Comparison of ENCODE assay signal across 31 cellular contexts in genomic region chr5:2892601-2893000, GRCh38.
"Had no signal": no experiment of that assay in that cellular context is flagged by ENCODE, and none has a peak within 500 bp of the region (broad histone marks: within the 10 kb centered on the region; RNA-seq: fewer than 3 reads in every experiment).

No MANE protein-coding gene starts in this region.

- H3K4me1 Mint-ChIP-seq: activated naive CD4-positive, alpha-beta T cell treated with anti-CD3 and anti-CD28 coated beads, Interleukin-2, amount 10 ng/mL, durations not matched to agents 7 days and 5 days; activated naive CD8-positive, alpha-beta T cell treated with anti-CD3 and anti-CD28 coated beads, Interleukin-2, amount 50 U/mL, for 24 hours; brain; WTC11 had no signal

- H3K4me3 Mint-ChIP-seq: activated CD4-positive, alpha-beta memory T cell treated with anti-CD3 and anti-CD28 coated beads for 36 hours; activated naive CD4-positive, alpha-beta T cell treated with anti-CD3 and anti-CD28 coated beads, Interleukin-2, amount 10 ng/mL, durations not matched to agents 7 days and 5 days; activated naive CD8-positive, alpha-beta T cell; activated naive CD8-positive, alpha-beta T cell treated with anti-CD3 and anti-CD28 coated beads, Interleukin-2, amount 50 U/mL, for 24 hours; brain; T-helper 1 cell treated with Interleukin-12 subunit alpha and Interleukin-12 subunit beta and Interleukin-4 antibody, amounts not matched to agents 30 μg/mL and 1 μg/mL, for 36 hours; T-helper 2 cell treated with Interferon-gamma antibody and Interleukin-4, amounts not matched to agents 5 μg/mL and 100 μg/mL, for 36 hours; WTC11 had no signal

- H3K27me3 Mint-ChIP-seq: activated CD4-positive, alpha-beta memory T cell treated with anti-CD3 and anti-CD28 coated beads for 36 hours; activated naive CD4-positive, alpha-beta T cell treated with anti-CD3 and anti-CD28 coated beads, Interleukin-2, amount 10 ng/mL, durations not matched to agents 7 days and 5 days; activated naive CD8-positive, alpha-beta T cell; activated naive CD8-positive, alpha-beta T cell treated with anti-CD3 and anti-CD28 coated beads, Interleukin-2, amount 50 U/mL, for 24 hours had no signal

- H3K27me3 ChIP-seq: MG63, SJCRH30 had no signal

- H3K9me3 ChIP-seq: MG63, SJCRH30 had no signal

- H3K36me3 ChIP-seq: MG63, SJCRH30 had no signal

- DNase-seq: activated CD4-positive, alpha-beta memory T cell treated with anti-CD3 and anti-CD28 coated beads for 36 hours; activated CD4-positive, alpha-beta T cell treated with anti-CD3 and anti-CD28 coated beads for 4 hours; activated CD4-positive, alpha-beta T cell treated with anti-CD3 and anti-CD28 coated beads, Interleukin-2, amount 50 U/mL, for 1 hour; activated CD8-positive, alpha-beta memory T cell treated with anti-CD3 and anti-CD28 coated beads, Interleukin-2, amount 50 U/mL, for 4 hours; activated effector memory CD4-positive, alpha-beta T cell treated with Interleukin-2 at 50 U/mL for 16 hours; activated naive CD4-positive, alpha-beta T cell treated with anti-CD3 and anti-CD28 coated beads, Interleukin-2, amount 10 ng/mL, durations not matched to agents 7 days and 5 days; activated naive CD8-positive, alpha-beta T cell treated with anti-CD3 and anti-CD28 coated beads, Interleukin-2, amount 50 U/mL, for 24 hours; activated T-cell treated with anti-CD3 and anti-CD28 coated beads for 4 hours; activated T-cell treated with anti-CD3 and anti-CD28 coated beads, Interleukin-2, amount 50 U/mL, for 48 hours; anterior cingulate cortex; Kasumi-1; KG1; MG63; NCI-H1048; NCI-H1105 treated with DMSO at 0.1 percent for 48 hours; NCI-H1436; NCI-H1694; NCI-H1930; NCI-H2081 treated with DMSO at 0.1 percent for 48 hours; NCI-H345; NCI-H524 treated with DMSO at 0.1 percent for 48 hours; SHP77; SJCRH30 had no signal

- H3K4me3 ChIP-seq: MG63, SJCRH30, SK-N-MC had no signal

- H3K4me1 ChIP-seq: SJCRH30 had no signal

- H3K9me3 Mint-ChIP-seq: brain, WTC11 had no signal

- H3K36me3 Mint-ChIP-seq: activated CD4-positive, alpha-beta memory T cell treated with anti-CD3 and anti-CD28 coated beads for 36 hours; activated naive CD4-positive, alpha-beta T cell treated with anti-CD3 and anti-CD28 coated beads, Interleukin-2, amount 10 ng/mL, durations not matched to agents 7 days and 5 days; activated naive CD8-positive, alpha-beta T cell; brain; WTC11 had no signal

- ATAC-seq: activated CD4-positive, CD25-positive, alpha-beta regulatory T cell treated with anti-CD3 and anti-CD28 coated beads, Interleukin-2, amount 50 U/mL, for 24 hours; activated naive CD8-positive, alpha-beta T cell treated with anti-CD3 and anti-CD28 coated beads, Interleukin-2, amount 50 U/mL, for 24 hours; Panc1; WTC11 had no signal

- H3K27ac Mint-ChIP-seq: activated CD4-positive, alpha-beta memory T cell treated with anti-CD3 and anti-CD28 coated beads for 36 hours; activated naive CD4-positive, alpha-beta T cell treated with anti-CD3 and anti-CD28 coated beads, Interleukin-2, amount 10 ng/mL, durations not matched to agents 7 days and 5 days; activated naive CD8-positive, alpha-beta T cell; activated naive CD8-positive, alpha-beta T cell treated with anti-CD3 and anti-CD28 coated beads, Interleukin-2, amount 50 U/mL, for 24 hours; brain; T-helper 1 cell treated with Interleukin-12 subunit alpha and Interleukin-12 subunit beta and Interleukin-4 antibody, amounts not matched to agents 30 μg/mL and 1 μg/mL, for 36 hours; T-helper 2 cell treated with Interferon-gamma antibody and Interleukin-4, amounts not matched to agents 5 μg/mL and 100 μg/mL, for 36 hours; WTC11 had no signal

- H3K27ac ChIP-seq: SJCRH30, SK-N-MC had no signal
